ENCODE assay signal across 13 cellular contexts in genomic region chr10:124448696-124449169, GRCh38. TPM values are rescaled to one million over a fixed set of nuclear protein-coding genes. Genes with fewer than 3 reads are reported as not detected.
DNase-seq lines count a peak whose midpoint lies in the region; ATAC-seq and TF ChIP-seq lines count a peak whose summit lies in the region.
"Had no signal": no experiment of that assay in that cellular context is flagged by ENCODE, and none has a peak within 500 bp of the region (broad histone marks: within the 10 kb centered on the region; RNA-seq: fewer than 3 reads in every experiment).

No MANE protein-coding gene starts in this region.

- H3K27me3 ChIP-seq in SK-N-SH (ENCODE audit: insufficient read depth) (peaks cover 78% of the 10 kb centered on the region), WERI-Rb-1 (ENCODE audit: insufficient read depth, low read depth, severe bottlenecking) (peaks cover 35% of the 10 kb centered on the region), iPS-15b (ENCODE audit: control insufficient read depth, insufficient read depth, low read length) (peaks cover 64% of the 10 kb centered on the region)

- DNase-seq in SK-N-SH, result peak; percentile 54
- DNase-seq in WERI-Rb-1, result no peak
- no peak for DNase-seq in retinal pigment epithelial cell (ENCODE audit: low read depth)
- DNase-seq in A172 (ENCODE audit: low spot score), result no peak
- DNase-seq: DMS79 treated with DMSO at 0.1 percent for 48 hours, NCI-H1048 had no signal

- no peaks in the 10 kb centered on the region for H3K36me3 ChIP-seq in SK-N-SH (replicated peaks in 1 of 2; ENCODE audit: control insufficient read depth in 1 of 2, insufficient read depth in 2 of 2, low read length in 1 of 2)
- H3K36me3 ChIP-seq in WERI-Rb-1, result no peaks in the 10 kb centered on the region
- no peaks in the 10 kb centered on the region for H3K36me3 ChIP-seq in iPS-15b (ENCODE audit: control insufficient read depth, insufficient read depth, low read length)

- H3K4me2 ChIP-seq in SK-N-SH, result peak overlapping the region; percentile 74; the same call in 1 of the 2 replicates

- POLR2A ChIA-PET in SK-N-SH (lab: Yijun Ruan, JAX), result no interaction called here

- CTCF ChIA-PET in SK-N-SH (lab: Yijun Ruan, JAX), result interaction anchor here (0.7 to 1.9 kb wide), 2 partner anchors 19 to 283 kb away, joined by 3 to 4 read pairs; no protein-coding TSS in a partner anchor

- H3K9me2 ChIP-seq in SK-N-SH, result no peaks in the 10 kb centered on the region

- H3K9me3 ChIP-seq in SK-N-SH, result no peaks in the 10 kb centered on the region
- no peaks in the 10 kb centered on the region for H3K9me3 ChIP-seq in WERI-Rb-1 (ENCODE audit: severe bottlenecking)
- H3K9me3 ChIP-seq in iPS-15b (ENCODE audit: control insufficient read depth, insufficient read depth, low read length), result no peaks in the 10 kb centered on the region

- H3K9ac ChIP-seq in SK-N-SH, result no peak overlapping the region
- H3K9ac ChIP-seq in iPS-15b (ENCODE audit: low read depth, low read length), result no peak overlapping the region

- H3K4me1 ChIP-seq in SK-N-SH (ENCODE audit: control insufficient read depth in 1 of 2, insufficient read depth in 2 of 2, low read depth in 1 of 2, low read length in 1 of 2) (peaks cover 0 to 3% of the 10 kb centered on the region in 2 experiments; a peak in 1 of 4 replicates), iPS-15b (ENCODE audit: control insufficient read depth, insufficient read depth, low read length) (peaks cover 20% of the 10 kb centered on the region)

- H4K20me1 ChIP-seq in SK-N-SH (ENCODE audit: insufficient read depth), result no peaks in the 10 kb centered on the region

- no peak overlapping the region for H2AFZ ChIP-seq in SK-N-SH (ENCODE audit: low read depth)

- no peak overlapping the region for H3K4me3 ChIP-seq in SK-N-SH (ENCODE audit: low read depth in 2 of 2, low read length in 1 of 2)
- peak overlapping the region; percentile 25 for H3K4me3 ChIP-seq in WERI-Rb-1 (ENCODE audit: low read depth, low read length)
- peak overlapping the region; percentile 66 for H3K4me3 ChIP-seq in iPS-15b (ENCODE audit: low read depth, low read length)
- H3K4me3 ChIP-seq in retinal pigment epithelial cell (ENCODE audit: low read length), result no peak overlapping the region

- ATAC-seq in SK-N-SH treated with all-trans-retinoic acid at 6 μM for 48 hours, result no peak
- ATAC-seq in GM18858 (IDR thresholded peaks at IDR 0.05; ENCODE audit: unreplicated experiment), result no peak
- no peak for ATAC-seq in GM19351 (IDR thresholded peaks at IDR 0.05; ENCODE audit: unreplicated experiment)
- ATAC-seq: Right ventricle myocardium inferior had no signal

- no peak for TF ChIP-seq RAD21 in SK-N-SH (IDR thresholded peaks at IDR 0.05; ENCODE audit: low read length)

- H3K27ac ChIP-seq in SK-N-SH (ENCODE audit: low read depth in 2 of 2, low read length in 1 of 2) (no peak overlapping the region), WERI-Rb-1 (no peak overlapping the region)

- no peak for TF ChIP-seq EP300 in SK-N-SH (IDR thresholded peaks at IDR 0.05; ENCODE audit: borderline replicate concordance in 1 of 2, low read depth in 1 of 2, low read length in 1 of 2)

- no peaks in the 10 kb centered on the region for H3F3A ChIP-seq in SK-N-SH (replicated peaks; ENCODE audit: insufficient read depth)

- peak; percentile 15; the same call in 1 of the 2 replicates for TF ChIP-seq CTCF in SK-N-SH (IDR thresholded peaks at IDR 0.05)
- peak; percentile 22; the same call in 1 of the 2 replicates for TF ChIP-seq CTCF in WERI-Rb-1 (IDR thresholded peaks at IDR 0.05; ENCODE audit: low read depth, low read length)
- TF ChIP-seq CTCF in retinal pigment epithelial cell (conservative IDR thresholded peaks at IDR 0.05; ENCODE audit: low read depth, low read length), result peak; percentile 16

- no peaks in the 10 kb centered on the region for H3K79me2 ChIP-seq in SK-N-SH (ENCODE audit: insufficient read depth)

- 3% methylated on average over 19 of the region's 26 CpGs for WGBS in SK-N-SH (ENCODE audit: low lambda C conversion rate)

TF ChIP-seq in SK-N-SH, 30 proteins besides CTCF, POLR2A, EP300 and RAD21:
- TF ChIP-seq GATA2 (CRISPR knock-in tag; IDR thresholded peaks at IDR 0.05) (no peak), ELF1 (IDR thresholded peaks at IDR 0.05) (no peak), TCF12 (IDR thresholded peaks at IDR 0.05) (no peak), GABPA (IDR thresholded peaks at IDR 0.05; ENCODE audit: low read depth) (no peak), NRF1 (IDR thresholded peaks at IDR 0.05; ENCODE audit: low read depth, low read length) (no peak), EZH2phosphoT487 (IDR thresholded peaks at IDR 0.05; ENCODE audit: borderline replicate concordance, low read depth) (peak; percentile 97)
- TF ChIP-seq, protein P1, sequence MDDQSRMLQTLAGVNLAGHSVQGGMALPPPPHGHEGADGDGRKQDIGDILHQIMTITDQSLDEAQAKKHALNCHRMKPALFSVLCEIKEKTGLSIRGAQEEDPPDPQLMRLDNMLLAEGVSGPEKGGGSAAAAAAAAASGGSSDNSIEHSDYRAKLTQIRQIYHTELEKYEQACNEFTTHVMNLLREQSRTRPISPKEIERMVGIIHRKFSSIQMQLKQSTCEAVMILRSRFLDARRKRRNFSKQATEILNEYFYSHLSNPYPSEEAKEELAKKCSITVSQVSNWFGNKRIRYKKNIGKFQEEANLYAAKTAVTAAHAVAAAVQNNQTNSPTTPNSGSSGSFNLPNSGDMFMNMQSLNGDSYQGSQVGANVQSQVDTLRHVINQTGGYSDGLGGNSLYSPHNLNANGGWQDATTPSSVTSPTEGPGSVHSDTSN (IDR thresholded peaks at IDR 0.05), result no peak

TF ChIP-seq in SK-N-SH treated with all-trans-retinoic acid at 6 μM for 48 hours, 23 proteins besides CTCF, POLR2A, EP300 and RAD21:
- TF ChIP-seq TOX (CRISPR knock-in tag; IDR thresholded peaks at IDR 0.05; ENCODE audit: borderline replicate concordance) (no peak), CSDC2 (CRISPR knock-in tag; IDR thresholded peaks at IDR 0.05) (no peak), PPARA (CRISPR knock-in tag; IDR thresholded peaks at IDR 0.05; ENCODE audit: borderline replicate concordance) (no peak), ZNF565 (CRISPR knock-in tag; conservative IDR thresholded peaks at IDR 0.05; ENCODE audit: low read depth) (no peak), CREB5 (CRISPR knock-in tag; IDR thresholded peaks at IDR 0.05; ENCODE audit: low read depth) (no peak), BACH2 (CRISPR knock-in tag; IDR thresholded peaks at IDR 0.05; ENCODE audit: borderline replicate concordance) (no peak), ARNTL (CRISPR knock-in tag; IDR thresholded peaks at IDR 0.05; ENCODE audit: borderline replicate concordance, low read depth) (no peak), CSRNP3 (CRISPR knock-in tag; IDR thresholded peaks at IDR 0.05) (no peak), TCF4 (CRISPR knock-in tag; IDR thresholded peaks at IDR 0.05; ENCODE audit: borderline replicate concordance) (no peak)

RNA-seq across cellular contexts. Expression of gene NKX1-2, which starts 1.1 kb away (rescaled TPM):
- not detected in 2 replicates for polyA plus RNA-seq in SK-N-SH (2012; rRNA removed)
- not detected in 2 replicates for polyA plus RNA-seq in SK-N-SH (2012; cell fraction: cytosol; rRNA removed)
- polyA plus RNA-seq in SK-N-SH (2012; cell fraction: nucleus; rRNA removed), result not detected in 2 replicates
- 0.22 TPM in 1 of 2 replicates, not detected in the other for total RNA-seq in A172 (2014; rRNA removed; shearing (Covaris generic))
- total RNA-seq: A673, pulmonary artery endothelial cell, Right ventricle myocardium inferior had no signal

RNA-seq across cellular contexts. Expression of gene LHPP, which starts 12.9 kb away (rescaled TPM):
- polyA plus RNA-seq in SK-N-SH (2012; rRNA removed), result 29.8 and 35.3 TPM in 2 replicates
- 20.3 and 23.7 TPM in 2 replicates for polyA plus RNA-seq in SK-N-SH (2012; cell fraction: cytosol; rRNA removed)
- 35.0 and 36.8 TPM in 2 replicates for polyA plus RNA-seq in SK-N-SH (2012; cell fraction: nucleus; rRNA removed)
- 5.7 and 6.3 TPM in 2 replicates for total RNA-seq in A172 (2014; rRNA removed; shearing (Covaris generic))

RNA-seq across cellular contexts. Expression of gene OAT, which starts 30.0 kb away (rescaled TPM):
- 65.7 and 97.6 TPM in 2 replicates for polyA plus RNA-seq in SK-N-SH (2012; rRNA removed)
- 94.1 and 99.2 TPM in 2 replicates for polyA plus RNA-seq in SK-N-SH (2012; cell fraction: cytosol; rRNA removed)
- 28.6 and 65.4 TPM in 2 replicates for polyA plus RNA-seq in SK-N-SH (2012; cell fraction: nucleus; rRNA removed)
- total RNA-seq in A172 (2014; rRNA removed; shearing (Covaris generic)), result 133 and 141 TPM in 2 replicates

Comparison
In these comparisons a context has a peak if more than half of its experiments do, and no peak if none do; other contexts are left out.
1. H3K4me3 ChIP-seq: peak in WERI-Rb-1 (single experiment) and iPS-15b (single experiment); none in SK-N-SH (0 of 2) and retinal pigment epithelial cell (single experiment).
2. Peak in every context shown above with its lines, with median percentiles within 50 percentile points of each other: CTCF ChIP-seq.